26 cellular contexts compared by ENCODE assay signal in the genomic region with DNA sequence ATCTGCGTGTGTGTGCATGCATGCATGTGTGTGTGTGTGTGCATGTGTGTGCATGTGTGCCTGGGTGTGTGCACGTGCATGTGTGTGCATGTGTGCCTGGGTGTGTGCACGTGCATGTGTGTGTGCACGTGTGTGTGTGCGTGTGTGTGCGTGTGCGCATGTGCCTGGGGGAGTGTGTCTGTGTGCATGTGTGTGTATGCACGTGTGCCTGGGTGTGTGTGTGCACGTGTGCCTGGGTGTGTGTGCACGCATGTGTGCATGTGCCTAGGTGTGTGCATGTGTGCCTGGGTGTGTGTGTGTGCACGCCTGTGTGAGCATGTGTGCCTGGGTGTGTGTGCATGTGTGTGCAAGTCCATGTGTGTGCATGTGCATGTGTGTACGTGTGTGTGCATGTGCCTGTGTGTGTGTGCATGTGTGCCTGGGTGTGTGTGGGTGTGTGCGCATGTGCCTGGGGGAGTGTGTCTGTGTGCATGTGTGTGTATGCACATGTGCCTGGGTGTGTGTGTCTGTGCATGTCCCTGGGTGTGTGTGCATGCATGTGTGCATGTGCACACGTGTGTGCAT. TPM values are rescaled to one million over a fixed set of nuclear protein-coding genes. Genes with fewer than 3 reads are reported as not detected.
DNase-seq lines count a peak whose midpoint lies in the region; ATAC-seq, FAIRE-seq and TF ChIP-seq lines count a peak whose summit lies in the region.
"Had no signal": no experiment of that assay in that cellular context is flagged by ENCODE, and none has a peak within 500 bp of the region (broad histone marks: within the 10 kb centered on the region; RNA-seq: fewer than 3 reads in every experiment).

No MANE protein-coding gene starts in this region.

- H3K27ac ChIP-seq in H9 (ENCODE audit: insufficient read length, low read depth, low read length) = no peak overlapping the region
- no peak overlapping the region for H3K27ac ChIP-seq in astrocyte (ENCODE audit: low read depth, low read length)
- H3K27ac ChIP-seq in neuronal stem cell (replicated peaks; ENCODE audit: low read length) = no peak overlapping the region
- H3K27ac ChIP-seq: C4-2B, HL-60 had no signal

- no peak overlapping the region for H4K5ac ChIP-seq in H9 (ENCODE audit: insufficient read length, low read depth, low read length)

- H2BK5ac ChIP-seq in H9 (ENCODE audit: insufficient read length, low read length) = no peak overlapping the region
- no peak overlapping the region for H2BK5ac ChIP-seq in neuronal stem cell (ENCODE audit: low read length)

- H3T11ph ChIP-seq in H9 (ENCODE audit: low read length) = no peak overlapping the region

- no peak overlapping the region for H3K18ac ChIP-seq in H9 (ENCODE audit: insufficient read length, low read depth, low read length)
- peak overlapping the region; percentile 11 for H3K18ac ChIP-seq in neuronal stem cell (ENCODE audit: low read length)

- H3K14ac ChIP-seq in H9 (ENCODE audit: insufficient read depth, low read length) (no peak overlapping the region), neuronal stem cell (ENCODE audit: low read length) (no peak overlapping the region)

- H3K27me3 Mint-ChIP-seq in H9 (ENCODE audit: low read depth) (peaks cover 19% of the 10 kb centered on the region), astrocyte (ENCODE audit: low read depth, unreplicated experiment) (peaks cover 25% of the 10 kb centered on the region), glutamatergic neuron (ENCODE audit: unreplicated experiment) (peaks cover 13% of the 10 kb centered on the region)

- H3K9me3 Mint-ChIP-seq in H9 = peaks cover 8 to 12% of the 10 kb centered on the region in 2 experiments; a peak in 3 of 5 replicates
- peaks cover 2% of the 10 kb centered on the region for H3K9me3 Mint-ChIP-seq in astrocyte (ENCODE audit: unreplicated experiment)
- peaks cover 10% of the 10 kb centered on the region for H3K9me3 Mint-ChIP-seq in glutamatergic neuron (ENCODE audit: unreplicated experiment)
- H3K9me3 Mint-ChIP-seq in stimulated activated effector memory CD8-positive, alpha-beta T cell treated with anti-CD3 and anti-CD28 coated beads, Interleukin-12 subunit alpha, Interleukin-12 subunit beta, amount 100 ng/mL, for 72 hours = no peaks in the 10 kb centered on the region
- H3K9me3 Mint-ChIP-seq: CD8-positive, alpha-beta memory T cell had no signal

- H2BK15ac ChIP-seq in H9 (ENCODE audit: low read depth, low read length) (no peak overlapping the region), neuronal stem cell (ENCODE audit: low read length) (no peak overlapping the region)

- H2BK20ac ChIP-seq in H9 (ENCODE audit: low read depth, low read length, poor library complexity, severe bottlenecking) = no peak overlapping the region

- H3K56ac ChIP-seq in H9 (ENCODE audit: insufficient read length, low read depth, low read length) = no peak overlapping the region

- peaks cover 9 to 14% of the 10 kb centered on the region in 2 experiments for H3K4me1 Mint-ChIP-seq in H9
- peaks cover 5% of the 10 kb centered on the region for H3K4me1 Mint-ChIP-seq in astrocyte (ENCODE audit: low read depth, unreplicated experiment)
- peaks cover 11% of the 10 kb centered on the region for H3K4me1 Mint-ChIP-seq in glutamatergic neuron (ENCODE audit: low read depth, unreplicated experiment)
- H3K4me1 Mint-ChIP-seq in stimulated activated effector memory CD8-positive, alpha-beta T cell treated with anti-CD3 and anti-CD28 coated beads, Interleukin-12 subunit alpha, Interleukin-12 subunit beta, amount 100 ng/mL, for 72 hours = no peaks in the 10 kb centered on the region

- no peak overlapping the region for H3K4me2 ChIP-seq in H9 (ENCODE audit: insufficient read depth, insufficient read length, low read length)
- no peak overlapping the region for H3K4me2 ChIP-seq in astrocyte (ENCODE audit: low read length)
- H3K4me2 ChIP-seq in neuronal stem cell (ENCODE audit: insufficient read depth, low read length, poor library complexity, severe bottlenecking) = no peak overlapping the region

- no peak overlapping the region for H4K91ac ChIP-seq in H9 (ENCODE audit: insufficient read length, low read depth, low read length)
- no peak overlapping the region for H4K91ac ChIP-seq in neuronal stem cell (ENCODE audit: low read depth, low read length, poor library complexity)

- H3K4me3 Mint-ChIP-seq in H9 = no peak overlapping the region
- no peak overlapping the region for H3K4me3 Mint-ChIP-seq in astrocyte (ENCODE audit: unreplicated experiment)
- peak overlapping the region; percentile 11 for H3K4me3 Mint-ChIP-seq in glutamatergic neuron (ENCODE audit: unreplicated experiment)
- H3K4me3 Mint-ChIP-seq in stimulated activated effector memory CD8-positive, alpha-beta T cell treated with anti-CD3 and anti-CD28 coated beads, Interleukin-12 subunit alpha, Interleukin-12 subunit beta, amount 100 ng/mL, for 72 hours = no peak overlapping the region
- H3K4me3 Mint-ChIP-seq: CD8-positive, alpha-beta memory T cell had no signal

- H3K79me1 ChIP-seq in H9 (ENCODE audit: insufficient read depth, low read depth, low read length, poor library complexity, severe bottlenecking) (no peaks in the 10 kb centered on the region), neuronal stem cell (ENCODE audit: low read depth, low read length) (no peaks in the 10 kb centered on the region)

- no CpG with 5 or more reads among the region's 14 CpGs for WGBS in H9 (ENCODE audit: extremely low coverage, insufficient read length, low lambda C conversion rate)
- WGBS in neuronal stem cell (ENCODE audit: extremely low coverage in 2 of 2, insufficient read length in 2 of 2, insufficient replicate concordance in 1 of 2), 2 donors = no CpG with 5 or more reads among the region's 14 CpGs

- H3K23me2 ChIP-seq in H9 (ENCODE audit: insufficient read length, low read depth, low read length, poor library complexity, severe bottlenecking) = no peaks in the 10 kb centered on the region

- no peaks in the 10 kb centered on the region for H3K79me2 ChIP-seq in H9 (ENCODE audit: insufficient read depth, low read length)
- H3K79me2 ChIP-seq in astrocyte (ENCODE audit: insufficient read depth, low read length) = no peaks in the 10 kb centered on the region

- peak overlapping the region; percentile 7 for H4K8ac ChIP-seq in H9 (replicated peaks; ENCODE audit: insufficient read length, low read depth, low read length)
- H4K8ac ChIP-seq in neuronal stem cell (ENCODE audit: low read depth, low read length) = peak overlapping the region; percentile 74

- FAIRE-seq in astrocyte (lab: Jason Lieb, UNC) = peak; percentile 29
- FAIRE-seq: A204.1, G401.6, GM18507, GM19239 had no signal

- no peak overlapping the region for H3K23ac ChIP-seq in H9 (ENCODE audit: insufficient read length, low read depth, low read length)
- no peak overlapping the region for H3K23ac ChIP-seq in neuronal stem cell (ENCODE audit: low read depth, low read length, poor library complexity)

- H3K4ac ChIP-seq in H9 (ENCODE audit: low read depth, low read length) = no peak overlapping the region
- no peak overlapping the region for H3K4ac ChIP-seq in neuronal stem cell (ENCODE audit: low read length)

- no peak overlapping the region for H2BK12ac ChIP-seq in H9 (ENCODE audit: insufficient read length, low read depth, low read length)
- H2BK12ac ChIP-seq in neuronal stem cell (ENCODE audit: low read length) = no peak overlapping the region

- no peak for ATAC-seq in stimulated activated effector memory CD8-positive, alpha-beta T cell treated with anti-CD3 and anti-CD28 coated beads, Interleukin-12 subunit alpha, Interleukin-12 subunit beta, amount 100 ng/mL, for 72 hours
- ATAC-seq in GM21390 (IDR thresholded peaks at IDR 0.05; ENCODE audit: unreplicated experiment) = no peak
- ATAC-seq: Panc1 had no signal

- H3K4me1 ChIP-seq in H9 (ENCODE audit: insufficient read depth, low read length) (no peaks in the 10 kb centered on the region), astrocyte (ENCODE audit: insufficient read depth, low read length) (peaks cover 29% of the 10 kb centered on the region), neuronal stem cell (ENCODE audit: control insufficient read depth in 2 of 2, insufficient read depth in 1 of 2, low read depth in 1 of 2, low read length in 2 of 2) (peaks cover 13 to 18% of the 10 kb centered on the region in 2 donors)
- H3K4me1 ChIP-seq: HAP-1 had no signal

- H3K9ac ChIP-seq in H9 (ENCODE audit: extremely low read depth, insufficient read length, low read length) (no peak overlapping the region), astrocyte (ENCODE audit: low read length) (no peak overlapping the region), neuronal stem cell (ENCODE audit: low read depth, low read length, poor library complexity) (peak overlapping the region; percentile 9)

- DNase-seq in H9 = no peak
- no peak for DNase-seq in astrocyte (ENCODE audit: low read depth)
- no peak for DNase-seq in glutamatergic neuron
- DNase-seq in neuronal stem cell (ENCODE audit: low spot score) = no peak
- no peak for DNase-seq in T1000 (lab: John Stamatoyannopoulos, UW)
- DNase-seq in COR-L47 (lab: John Stamatoyannopoulos, UW) = no peak
- no peak for DNase-seq in stimulated activated effector memory CD8-positive, alpha-beta T cell treated with anti-CD3 and anti-CD28 coated beads, Interleukin-12 subunit alpha, Interleukin-12 subunit beta, amount 100 ng/mL, for 72 hours (ENCODE audit: low spot score in 2 of 2)
- DNase-seq: MV-4-11, NCI-H1105 treated with DMSO at 0.1 percent for 48 hours, NCI-H2081, NCI-H2171, NCI-H345, NCI-H524, NCI-H82, SIG-M5 had no signal

- TF ChIP-seq CTCF in H9 (conservative IDR thresholded peaks at IDR 0.05) (no peak), astrocyte (IDR thresholded peaks at IDR 0.05; ENCODE audit: insufficient read depth, low read depth, low read length) (no peak), glutamatergic neuron (IDR thresholded peaks at IDR 0.05; ENCODE audit: partially characterized antibody, unreplicated experiment) (no peak)

- H4K20me1 ChIP-seq in H9 (ENCODE audit: control insufficient read depth, insufficient read depth, insufficient read length) (no peaks in the 10 kb centered on the region), astrocyte (ENCODE audit: insufficient read depth, low read length) (no peaks in the 10 kb centered on the region)

- H3K27ac Mint-ChIP-seq in H9 (peak overlapping the region in 2 of 3 experiments; percentile 41 to 67; a peak in 2 of 7 replicates), astrocyte (ENCODE audit: unreplicated experiment) (no peak overlapping the region), glutamatergic neuron (ENCODE audit: unreplicated experiment) (no peak overlapping the region)
- H3K27ac Mint-ChIP-seq in stimulated activated effector memory CD8-positive, alpha-beta T cell treated with anti-CD3 and anti-CD28 coated beads, Interleukin-12 subunit alpha, Interleukin-12 subunit beta, amount 100 ng/mL, for 72 hours = no peak overlapping the region
- H3K27ac Mint-ChIP-seq: CD8-positive, alpha-beta memory T cell had no signal

- H3K27me3 ChIP-seq in H9 (ENCODE audit: insufficient read depth, low read length) (no peaks in the 10 kb centered on the region), astrocyte (ENCODE audit: insufficient read depth, low read length) (no peaks in the 10 kb centered on the region), neuronal stem cell (ENCODE audit: control insufficient read depth in 3 of 3, insufficient read depth in 3 of 3, low read depth in 1 of 3, low read length in 3 of 3) (peaks cover 0 to 29% (median 0%) of the 10 kb centered on the region in 3 experiments)

- H3K4me3 ChIP-seq in astrocyte (ENCODE audit: insufficient read depth, low read depth, low read length) (no peak overlapping the region), neuronal stem cell (ENCODE audit: low read length in 2 of 2) (no peak overlapping the region)
- H3K4me3 ChIP-seq: HAP-1 had no signal

- H3K36me3 Mint-ChIP-seq in H9 (ENCODE audit: insufficient read depth in 1 of 3, low read depth in 3 of 3) (peaks cover 0 to 7% (median 0%) of the 10 kb centered on the region in 3 experiments; a peak in 2 of 7 replicates), astrocyte (ENCODE audit: low read depth, unreplicated experiment) (no peaks in the 10 kb centered on the region), glutamatergic neuron (ENCODE audit: unreplicated experiment) (no peaks in the 10 kb centered on the region)
- peaks cover 5% of the 10 kb centered on the region for H3K36me3 Mint-ChIP-seq in stimulated activated effector memory CD8-positive, alpha-beta T cell treated with anti-CD3 and anti-CD28 coated beads, Interleukin-12 subunit alpha, Interleukin-12 subunit beta, amount 100 ng/mL, for 72 hours
- H3K36me3 Mint-ChIP-seq: CD8-positive, alpha-beta memory T cell had no signal

- no peak overlapping the region for H2AK5ac ChIP-seq in H9 (ENCODE audit: insufficient read length, low read length)
- H2AK5ac ChIP-seq in neuronal stem cell (ENCODE audit: low read depth, low read length) = no peak overlapping the region

- H3K36me3 ChIP-seq in astrocyte (ENCODE audit: insufficient read depth, low read length) = no peaks in the 10 kb centered on the region
- H3K36me3 ChIP-seq in neuronal stem cell (replicated peaks in 1 of 2; ENCODE audit: control insufficient read depth in 2 of 2, insufficient read depth in 2 of 2, low read length in 2 of 2) = no peaks in the 10 kb centered on the region
- H3K36me3 ChIP-seq: HAP-1 had no signal

- H3K9me3 ChIP-seq in H9 (ENCODE audit: control insufficient read depth, low read depth, low read length) (no peaks in the 10 kb centered on the region), astrocyte (ENCODE audit: insufficient read depth, low read depth, low read length) (no peaks in the 10 kb centered on the region), neuronal stem cell (replicated peaks in 1 of 2; ENCODE audit: control insufficient read depth in 2 of 2, insufficient read depth in 1 of 2, low read depth in 1 of 2, low read length in 2 of 2) (peaks cover 2 to 3% of the 10 kb centered on the region in 2 donors)
- H3K9me3 ChIP-seq: HAP-1 had no signal

- H2AFZ ChIP-seq in H9 (ENCODE audit: low read length) (no peak overlapping the region), astrocyte (ENCODE audit: low read depth, low read length) (no peak overlapping the region), neuronal stem cell (ENCODE audit: low read length) (no peak overlapping the region)

- H2BK120ac ChIP-seq in H9 (ENCODE audit: low read depth, low read length, poor library complexity, severe bottlenecking) (no peak overlapping the region), neuronal stem cell (ENCODE audit: low read depth, low read length) (no peak overlapping the region)

RNA-seq across cellular contexts. Expression of a gene that starts 29.3 kb away (rescaled TPM):
- total RNA-seq in H9 (2021) (124 and 129 TPM in 2 replicates), astrocyte (120 and 194 TPM in 2 replicates), glutamatergic neuron (ENCODE audit: unreplicated experiment) (55.2 TPM)
- 19.3 TPM for polyA plus RNA-seq in neuronal stem cell (2013, experiment 1 of 2)
- 19.1 TPM for polyA plus RNA-seq in neuronal stem cell (2013, experiment 2 of 2)
- total RNA-seq: HT-29 had no signal

Comparison
In these comparisons a context has a peak if more than half of its experiments do, and no peak if none do; other contexts are left out.
1. H3K27ac Mint-ChIP-seq: peak in H9 (2 of 3); none in astrocyte (single experiment), glutamatergic neuron (single experiment) and stimulated activated effector memory CD8-positive, alpha-beta T cell treated with anti-CD3 and anti-CD28 coated beads, Interleukin-12 subunit alpha, Interleukin-12 subunit beta, amount 100 ng/mL, for 72 hours (single experiment).